Comparison of ENCODE assay signal across 23 cellular contexts in genomic region chr11:7418916-7419315, GRCh38.
"Had no signal": no experiment of that assay in that cellular context is flagged by ENCODE, and none has a peak within 500 bp of the region (broad histone marks: within the 10 kb centered on the region; RNA-seq: fewer than 3 reads in every experiment).

No MANE protein-coding gene starts in this region.

- H3K36me3 Mint-ChIP-seq: naive B cell; natural killer cell treated with Interleukin-12 subunit alpha and Interleukin-12 subunit beta and Interleukin-15 and Interleukin-18, amount 100 ng/mL, for 72 hours had no signal

- H3K27me3 Mint-ChIP-seq: progenitor cell of endocrine pancreas had no signal

- H3K27me3 ChIP-seq: pancreas, sigmoid colon, testis, tibial nerve, upper lobe of left lung, uterus had no signal

- ATAC-seq: left lung; mucosa of descending colon; natural killer cell treated with Interleukin-12 subunit alpha and Interleukin-12 subunit beta and Interleukin-15 and Interleukin-18, amount 100 ng/mL, for 72 hours; pancreas; stimulated activated memory B cell treated with anti-CD40 and anti-IgM and Interleukin-4, amounts not matched to agents 10 μg/mL and 1 μg/mL and 100 μg/mL, for 72 hours; stimulated activated naive CD8-positive, alpha-beta T cell treated with anti-CD3 and anti-CD28 coated beads, Interleukin-15, Interleukin-2, amounts not matched to agents 100 U/mL and 50 U/mL, for 24 hours had no signal

- H3K4me1 ChIP-seq: esophagus squamous epithelium, left lung, pancreas, sigmoid colon, testis, tibial nerve, upper lobe of left lung, uterus had no signal

- DNase-seq: dermis blood vessel endothelial cell; effector memory CD4-positive, alpha-beta T cell; esophagus squamous epithelium; head of caudate nucleus; left lung; mesenchymal stem cell; mucosa of descending colon; naive B cell; pancreas; sigmoid colon; stimulated activated CD4-positive, alpha-beta T cell treated with anti-CD3 and anti-CD28 coated beads, Interleukin-4, amount 100 ng/mL, for 4 hours; stimulated activated naive CD8-positive, alpha-beta T cell treated with anti-CD3 and anti-CD28 coated beads, Interleukin-15, Interleukin-2, amounts not matched to agents 100 U/mL and 50 U/mL, for 24 hours; testis; upper lobe of left lung; uterus had no signal

- H3K9me3 ChIP-seq: esophagus squamous epithelium, left lung, mucosa of descending colon, neutrophil, pancreas, testis, tibial nerve, upper lobe of left lung, uterus had no signal

- H3K27ac ChIP-seq: coronary artery, esophagus squamous epithelium, left lung, neutrophil, pancreas, sigmoid colon, testis, tibial nerve, upper lobe of left lung, uterus had no signal

- H3K4me3 ChIP-seq: coronary artery, esophagus squamous epithelium, left lung, mucosa of descending colon, pancreas, sigmoid colon, testis, tibial nerve, upper lobe of left lung, uterus had no signal

- H3K36me3 ChIP-seq: esophagus squamous epithelium, left lung, neutrophil, pancreas, sigmoid colon, tibial nerve, upper lobe of left lung, uterus had no signal

- H3K4me3 Mint-ChIP-seq: mesothelial cell of epicardium; naive B cell; natural killer cell treated with Interleukin-12 subunit alpha and Interleukin-12 subunit beta and Interleukin-15 and Interleukin-18, amount 100 ng/mL, for 72 hours; neural crest cell; stimulated activated memory B cell treated with anti-CD40 and anti-IgM and Interleukin-4, amounts not matched to agents 10 μg/mL and 1 μg/mL and 100 μg/mL, for 72 hours had no signal

- H3K9me3 Mint-ChIP-seq: mesothelial cell of epicardium; naive B cell; natural killer cell treated with Interleukin-12 subunit alpha and Interleukin-12 subunit beta and Interleukin-15 and Interleukin-18, amount 100 ng/mL, for 72 hours; neural crest cell; stimulated activated memory B cell treated with anti-CD40 and anti-IgM and Interleukin-4, amounts not matched to agents 10 μg/mL and 1 μg/mL and 100 μg/mL, for 72 hours had no signal

- H3K27ac Mint-ChIP-seq: mesothelial cell of epicardium; natural killer cell treated with Interleukin-12 subunit alpha and Interleukin-12 subunit beta and Interleukin-15 and Interleukin-18, amount 100 ng/mL, for 72 hours; progenitor cell of endocrine pancreas; stimulated activated memory B cell treated with anti-CD40 and anti-IgM and Interleukin-4, amounts not matched to agents 10 μg/mL and 1 μg/mL and 100 μg/mL, for 72 hours had no signal
